17 cellular contexts compared by ENCODE assay signal in genomic region chr9:20065076-20065475, GRCh38.
"Had no signal": no experiment of that assay in that cellular context is flagged by ENCODE, and none has a peak within 500 bp of the region (broad histone marks: within the 10 kb centered on the region; RNA-seq: fewer than 3 reads in every experiment).

No MANE protein-coding gene starts in this region.

- H3K4me3 Mint-ChIP-seq: activated CD4-positive, alpha-beta T cell treated with anti-CD3 and anti-CD28 coated beads, Interleukin-2, amount 10 ng/mL, durations not matched to agents 24 days and 14 days; activated CD8-positive, alpha-beta memory T cell treated with anti-CD3 and anti-CD28 coated beads, Interleukin-2, amount 10 ng/mL, durations not matched to agents 7 days and 5 days; activated naive CD8-positive, alpha-beta T cell; activated T-cell treated with anti-CD3 and anti-CD28 coated beads, Interleukin-2, amount 50 U/mL, for 24 hours; memory B cell; T-cell had no signal

- H3K27me3 Mint-ChIP-seq: activated naive CD8-positive, alpha-beta T cell; activated T-cell treated with anti-CD3 and anti-CD28 coated beads, Interleukin-2, amount 50 U/mL, for 24 hours; T-cell had no signal

- ATAC-seq: activated CD8-positive, alpha-beta memory T cell treated with anti-CD3 and anti-CD28 coated beads, Interleukin-2, amount 10 ng/mL, durations not matched to agents 7 days and 5 days; heart left ventricle; left lobe of liver; T-cell had no signal

- DNase-seq: activated CD4-positive, alpha-beta T cell treated with anti-CD3 and anti-CD28 coated beads, Interleukin-2, amount 10 ng/mL, durations not matched to agents 24 days and 14 days; activated CD8-positive, alpha-beta memory T cell treated with anti-CD3 and anti-CD28 coated beads, Interleukin-2, amount 10 ng/mL, durations not matched to agents 7 days and 5 days; activated effector memory CD4-positive, alpha-beta T cell treated with anti-CD3 and anti-CD28 coated beads, Interleukin-2, amount 50 U/mL, for 16 hours; activated T-cell treated with anti-CD3 and anti-CD28 coated beads, Interleukin-2, amount 50 U/mL, for 24 hours; aorta; foreskin melanocyte; heart left ventricle; stimulated activated CD4-positive, alpha-beta T cell treated with anti-CD3 and anti-CD28 coated beads, Interleukin-4, amount 100 ng/mL, for 4 hours; T-cell; T1000; tibial artery; WERI-Rb-1 had no signal

- H3K4me3 ChIP-seq: heart left ventricle, tibial artery, vagina had no signal

- H3K36me3 ChIP-seq: heart left ventricle, tibial artery, vagina, WERI-Rb-1 had no signal

- H3K9ac ChIP-seq: parathyroid adenoma had no signal

- H2AFZ ChIP-seq: parathyroid adenoma had no signal

- H3K4me1 ChIP-seq: parathyroid adenoma, vagina had no signal

- H3K79me2 ChIP-seq: parathyroid adenoma had no signal

- H3K36me3 Mint-ChIP-seq: activated CD8-positive, alpha-beta memory T cell treated with anti-CD3 and anti-CD28 coated beads, Interleukin-2, amount 10 ng/mL, durations not matched to agents 7 days and 5 days; memory B cell; T-cell had no signal

- H3K27ac ChIP-seq: heart left ventricle, parathyroid adenoma, tibial artery, vagina, WERI-Rb-1 had no signal

- H3K9me3 ChIP-seq: heart left ventricle, tibial artery, vagina had no signal

- H3K27me3 ChIP-seq: heart left ventricle, tibial artery, vagina had no signal

- H3K9me3 Mint-ChIP-seq: activated T-cell treated with anti-CD3 and anti-CD28 coated beads, Interleukin-2, amount 50 U/mL, for 24 hours; T-cell had no signal

- H3K27ac Mint-ChIP-seq: activated CD4-positive, alpha-beta T cell treated with anti-CD3 and anti-CD28 coated beads, Interleukin-2, amount 10 ng/mL, durations not matched to agents 24 days and 14 days; activated CD8-positive, alpha-beta memory T cell treated with anti-CD3 and anti-CD28 coated beads, Interleukin-2, amount 10 ng/mL, durations not matched to agents 7 days and 5 days; activated naive CD8-positive, alpha-beta T cell; activated T-cell treated with anti-CD3 and anti-CD28 coated beads, Interleukin-2, amount 50 U/mL, for 24 hours had no signal
